Comparison of ENCODE assay signal across 13 cellular contexts in genomic region chr1:31750858-31751638, GRCh38. TPM values are rescaled to one million over a fixed set of nuclear protein-coding genes. Genes with fewer than 3 reads are reported as not detected.
A peak's percentile ranks its signal among the peaks of the same experiment; 100 is the strongest.
DNase-seq lines count a peak whose midpoint lies in the region; ATAC-seq and TF ChIP-seq lines count a peak whose summit lies in the region.
"Had no signal": no experiment of that assay in that cellular context is flagged by ENCODE, and none has a peak within 500 bp of the region (broad histone marks: within the 10 kb centered on the region; RNA-seq: fewer than 3 reads in every experiment).

No MANE protein-coding gene starts in this region.

- ATAC-seq in HG03442 (IDR thresholded peaks at IDR 0.05; ENCODE audit: unreplicated experiment) (no peak), lower lobe of right lung (no peak)
- ATAC-seq: gastrocnemius medialis had no signal

- H3K27me3 ChIP-seq in BJ (ENCODE audit: control insufficient read depth, insufficient read depth, low read length) (no peaks in the 10 kb centered on the region), WERI-Rb-1 (ENCODE audit: insufficient read depth, low read depth, severe bottlenecking) (no peaks in the 10 kb centered on the region), lower lobe of right lung (ENCODE audit: low read depth) (peaks cover 4% of the 10 kb centered on the region)
- H3K27me3 ChIP-seq: gastrocnemius medialis had no signal

- H3K9me3 ChIP-seq in WERI-Rb-1 (ENCODE audit: severe bottlenecking) (no peaks in the 10 kb centered on the region), lower lobe of right lung (no peaks in the 10 kb centered on the region)
- H3K9me3 ChIP-seq: gastrocnemius medialis, upper lobe of left lung had no signal

- H3K36me3 ChIP-seq in BJ (ENCODE audit: control insufficient read depth, insufficient read depth, low read length), result no peaks in the 10 kb centered on the region; the same call in none of the 2 replicates
- peaks cover 2% of the 10 kb centered on the region for H3K36me3 ChIP-seq in WERI-Rb-1
- H3K36me3 ChIP-seq in lower lobe of right lung, result no peaks in the 10 kb centered on the region
- H3K36me3 ChIP-seq: gastrocnemius medialis, upper lobe of left lung had no signal

- intact Hi-C loops in lower lobe of right lung (cut with DNase I), result no loop called here

- CTCF ChIA-PET in BJ (lab: Yijun Ruan, JAX), result interaction anchor here (0.6 to 1.0 kb wide), 7 partner anchors 25 to 407 kb away, joined by 3 to 4 read pairs (median 3); no protein-coding TSS in a partner anchor

- no peak overlapping the region; the same call in 1 of the 2 replicates for H3K27ac ChIP-seq in WERI-Rb-1
- no peak overlapping the region for H3K27ac ChIP-seq in lower lobe of right lung
- H3K27ac ChIP-seq: gastrocnemius medialis, upper lobe of left lung had no signal

- no peaks in the 10 kb centered on the region for H3K4me1 ChIP-seq in lower lobe of right lung

- peak; percentile 24 for DNase-seq in BJ (ENCODE audit: low read depth)
- peak; percentile 43 for DNase-seq in H4 (ENCODE audit: low spot score)
- DNase-seq in WERI-Rb-1, result peak; percentile 46
- peak; percentile 50 for DNase-seq in hepatic stellate cell (ENCODE audit: low spot score)
- DNase-seq in SIG-M5 treated with dmso at 0.1 percent for 504 hours (lab: John Stamatoyannopoulos, UW; ENCODE audit: unreplicated experiment), result no peak
- no peak for DNase-seq in NCI-H2081 treated with DMSO at 0.1 percent for 48 hours (lab: John Stamatoyannopoulos, UW)
- no peak for DNase-seq in lower lobe of right lung
- DNase-seq: activated naive CD4-positive, alpha-beta T cell treated with anti-CD3 and anti-CD28 coated beads, Interleukin-2, amount 10 ng/mL, durations not matched to agents 7 days and 5 days; DMS79; gastrocnemius medialis; NCI-H1694; upper lobe of left lung had no signal

- H3K4me3 ChIP-seq in BJ (ENCODE audit: low read depth, low read length) (no peak overlapping the region), WERI-Rb-1 (ENCODE audit: low read depth, low read length) (no peak overlapping the region), lower lobe of right lung (no peak overlapping the region)
- H3K4me3 ChIP-seq: gastrocnemius medialis, upper lobe of left lung had no signal

- TF ChIP-seq CTCF in BJ (IDR thresholded peaks at IDR 0.05; ENCODE audit: insufficient read depth, low read depth, low read length) (no peak), WERI-Rb-1 (IDR thresholded peaks at IDR 0.05; ENCODE audit: low read depth, low read length) (no peak), lower lobe of right lung (IDR thresholded peaks at IDR 0.05) (no peak)

- POLR2A ChIA-PET in BJ (lab: Charles Lee), result interaction anchor here (0.6 kb wide), 1 partner anchor 289 kb away, joined by 4 read pairs; no protein-coding TSS in a partner anchor

RNA-seq across cellular contexts. Expression of gene ADGRB2, which starts 13.1 kb away (rescaled TPM):
- 6.4 and 9.2 TPM in 2 replicates for polyA plus RNA-seq in BJ (2011; rRNA removed)
- polyA minus RNA-seq in BJ (2011; rRNA and poly(A)+ RNA removed), result 6.2 and 7.2 TPM in 2 replicates
- total RNA-seq in H4 (2014; rRNA removed; shearing (Covaris generic)), result 2.4 and 3.5 TPM in 2 replicates
- 1.1 TPM for total RNA-seq in lower lobe of right lung

RNA-seq across cellular contexts. Expression of gene COL16A1, which starts 47.2 kb away (rescaled TPM):
- 88.3 and 123 TPM in 2 replicates for polyA plus RNA-seq in BJ (2011; rRNA removed)
- 51.0 and 61.9 TPM in 2 replicates for polyA minus RNA-seq in BJ (2011; rRNA and poly(A)+ RNA removed)
- 9.2 and 12.2 TPM in 2 replicates for total RNA-seq in H4 (2014; rRNA removed; shearing (Covaris generic))
- 11.8 TPM for total RNA-seq in lower lobe of right lung

Comparison
In these comparisons a context has a peak if more than half of its experiments do, and no peak if none do; other contexts are left out.
1. DNase-seq: peak in BJ (single experiment), H4 (single experiment), WERI-Rb-1 (single experiment) and hepatic stellate cell (single experiment); none in SIG-M5 treated with dmso at 0.1 percent for 504 hours (single experiment), NCI-H2081 treated with DMSO at 0.1 percent for 48 hours (single experiment) and lower lobe of right lung (single experiment).